ENCODE assay signal across 2 cellular contexts in genomic region chr1:241202321-241202845, GRCh38.
TF ChIP-seq lines count a peak whose summit lies in the region.

No MANE protein-coding gene starts in this region.

TF ChIP-seq in WTC11, 78 proteins besides CTCF, POLR2A, EP300 and RAD21:
- TF ChIP-seq RORB (CRISPR knock-in tag; IDR thresholded peaks at IDR 0.05) = no peak
- TF ChIP-seq ZNF425 (CRISPR knock-in tag; conservative IDR thresholded peaks at IDR 0.05) = no peak
- TF ChIP-seq ETV6 (CRISPR knock-in tag; IDR thresholded peaks at IDR 0.05) = no peak
- no peak for TF ChIP-seq NFATC4 (CRISPR knock-in tag; IDR thresholded peaks at IDR 0.05)
- no peak for TF ChIP-seq ZNF396 (CRISPR knock-in tag; IDR thresholded peaks at IDR 0.05; ENCODE audit: borderline replicate concordance)
- TF ChIP-seq ELF4 (CRISPR knock-in tag; IDR thresholded peaks at IDR 0.05; ENCODE audit: low read depth) = no peak
- TF ChIP-seq USF1 (CRISPR knock-in tag; IDR thresholded peaks at IDR 0.05) = no peak
TF ChIP-seq in WTC11: peak in this region for 0.

TF ChIP-seq in HepG2, 621 proteins besides CTCF, POLR2A, EP300 and RAD21:
- TF ChIP-seq ZFP37 (CRISPR knock-in tag; IDR thresholded peaks at IDR 0.05; ENCODE audit: borderline replicate concordance) (no peak), ZFY (CRISPR knock-in tag; IDR thresholded peaks at IDR 0.05) (no peak), HHEX (CRISPR knock-in tag; IDR thresholded peaks at IDR 0.05) (no peak), THAP8 (CRISPR knock-in tag; IDR thresholded peaks at IDR 0.05; ENCODE audit: borderline replicate concordance) (no peak)
